1 cellular context compared by ENCODE assay signal in genomic region chr6:89397884-89398283, GRCh38. TPM values are rescaled to one million over a fixed set of nuclear protein-coding genes. Genes with fewer than 3 reads are reported as not detected.
"Had no signal": no experiment of that assay in that cellular context is flagged by ENCODE, and none has a peak within 500 bp of the region (broad histone marks: within the 10 kb centered on the region; RNA-seq: fewer than 3 reads in every experiment).

No MANE protein-coding gene starts in this region.

RNA-seq across cellular contexts. Expression of gene RRAGD, which starts 14.2 kb away (rescaled TPM):
- total RNA-seq: SJSA1 had no signal
